Comparison of ENCODE assay signal across 2 cellular contexts in the genomic region with DNA sequence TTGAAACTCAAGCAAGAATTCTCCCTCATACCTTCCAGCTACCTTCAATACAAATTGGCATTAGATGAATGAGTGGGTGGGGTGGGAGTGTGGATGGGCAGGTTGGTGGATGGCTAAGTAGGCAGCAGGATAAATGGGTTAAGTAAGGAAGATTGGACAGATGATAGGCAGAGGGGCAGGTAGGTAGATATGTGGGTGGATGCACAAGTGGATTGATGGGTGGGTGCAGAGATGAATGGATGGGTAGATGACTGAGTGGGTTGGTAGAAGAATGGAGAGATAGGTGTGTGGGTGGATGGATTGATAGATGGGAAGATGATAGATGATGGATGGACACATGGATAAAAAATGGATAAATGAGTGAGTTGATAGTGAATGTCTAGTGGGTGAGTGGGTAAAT.
TF ChIP-seq lines count a peak whose summit lies in the region.

No MANE protein-coding gene starts in this region.

TF ChIP-seq in HEK293, 187 proteins besides CTCF, POLR2A, EP300 and RAD21:
- TF ChIP-seq KLF7 (tag by site-specific recombination; IDR thresholded peaks at IDR 0.05; ENCODE audit: borderline replicate concordance), result no peak
- TF ChIP-seq ZNF707 (tag by site-specific recombination; IDR thresholded peaks at IDR 0.05), result no peak
- peak; percentile 99 for TF ChIP-seq ZFHX2 (tag by site-specific recombination; conservative IDR thresholded peaks at IDR 0.05)
- no peak for TF ChIP-seq ZNF23 (tag by site-specific recombination; IDR thresholded peaks at IDR 0.05; ENCODE audit: borderline replicate concordance)
- TF ChIP-seq ZNF558 (tag by site-specific recombination; IDR thresholded peaks at IDR 0.05), result no peak
- TF ChIP-seq ZNF133 (tag by site-specific recombination; IDR thresholded peaks at IDR 0.05), result no peak
- TF ChIP-seq, protein P1, sequence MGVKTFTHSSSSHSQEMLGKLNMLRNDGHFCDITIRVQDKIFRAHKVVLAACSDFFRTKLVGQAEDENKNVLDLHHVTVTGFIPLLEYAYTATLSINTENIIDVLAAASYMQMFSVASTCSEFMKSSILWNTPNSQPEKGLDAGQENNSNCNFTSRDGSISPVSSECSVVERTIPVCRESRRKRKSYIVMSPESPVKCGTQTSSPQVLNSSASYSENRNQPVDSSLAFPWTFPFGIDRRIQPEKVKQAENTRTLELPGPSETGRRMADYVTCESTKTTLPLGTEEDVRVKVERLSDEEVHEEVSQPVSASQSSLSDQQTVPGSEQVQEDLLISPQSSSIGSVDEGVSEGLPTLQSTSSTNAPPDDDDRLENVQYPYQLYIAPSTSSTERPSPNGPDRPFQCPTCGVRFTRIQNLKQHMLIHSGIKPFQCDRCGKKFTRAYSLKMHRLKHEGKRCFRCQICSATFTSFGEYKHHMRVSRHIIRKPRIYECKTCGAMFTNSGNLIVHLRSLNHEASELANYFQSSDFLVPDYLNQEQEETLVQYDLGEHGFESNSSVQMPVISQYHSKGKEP (tag by site-specific recombination; IDR thresholded peaks at IDR 0.05), result no peak
- no peak for TF ChIP-seq ZFP3 (tag by site-specific recombination; IDR thresholded peaks at IDR 0.05; ENCODE audit: low read depth)
- no peak for TF ChIP-seq MEIS1 (CRISPR knock-in tag; IDR thresholded peaks at IDR 0.05; ENCODE audit: borderline replicate concordance)
- TF ChIP-seq EGR2 (tag by site-specific recombination; IDR thresholded peaks at IDR 0.05; ENCODE audit: low read depth), result peak; percentile 100
- no peak for TF ChIP-seq ZNF311 (tag by site-specific recombination; IDR thresholded peaks at IDR 0.05; ENCODE audit: borderline replicate concordance)
- TF ChIP-seq ZNF571 (tag by site-specific recombination; IDR thresholded peaks at IDR 0.05), result no peak

TF ChIP-seq in K562, 482 proteins besides CTCF, POLR2A, EP300 and RAD21:
- TF ChIP-seq ZBTB1 (CRISPR knock-in tag; IDR thresholded peaks at IDR 0.05; ENCODE audit: borderline replicate concordance, low read depth) (no peak), MCM7 (IDR thresholded peaks at IDR 0.05) (0 out of 4 replicates have a peak, but pooled peaks of 1 of the 2 experiments have one; percentile 49), EGR1 (conservative IDR thresholded peaks at IDR 0.05) (peak; percentile 40)
